ENCODE assay signal across 10 cellular contexts in the genomic region with DNA sequence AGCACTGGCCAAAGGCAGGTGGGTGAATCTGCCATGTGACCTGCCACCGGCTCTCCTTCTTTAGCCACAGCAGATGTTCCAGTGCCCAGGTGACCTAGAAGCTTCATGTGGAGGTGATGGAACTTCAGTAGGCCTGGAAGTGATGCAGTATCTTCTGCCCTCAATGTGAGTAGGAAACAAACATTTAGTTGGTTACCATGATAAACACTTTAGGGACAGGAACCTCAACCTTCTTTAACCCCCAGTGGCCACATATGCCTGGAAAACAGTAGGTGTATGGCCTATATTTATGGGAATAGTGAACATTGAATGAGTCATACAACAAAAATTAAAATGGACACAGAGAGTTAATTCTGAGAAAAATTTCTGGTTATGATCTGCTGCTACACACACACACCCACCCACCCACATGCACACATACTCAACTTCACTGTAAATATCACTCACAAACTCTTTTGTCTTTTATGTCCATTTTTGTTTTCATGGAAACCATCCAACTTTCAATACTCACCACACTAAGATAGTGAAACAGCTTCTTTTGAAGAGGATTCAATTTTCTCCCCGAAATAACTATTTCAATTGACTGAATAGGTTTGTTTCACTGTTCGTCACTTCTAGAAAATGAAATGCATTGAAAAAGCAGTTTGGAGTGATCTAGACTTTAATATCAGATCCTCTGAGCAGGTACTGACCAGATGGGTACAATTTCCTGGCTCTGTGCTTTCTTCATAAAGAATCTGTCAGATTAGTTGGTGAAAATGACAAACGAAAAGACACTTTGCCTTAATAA.
A peak's percentile ranks its signal among the peaks of the same experiment; 100 is the strongest.
DNase-seq lines count a peak whose midpoint lies in the region; ATAC-seq, FAIRE-seq and TF ChIP-seq lines count a peak whose summit lies in the region.
"Had no signal": no experiment of that assay in that cellular context is flagged by ENCODE, and none has a peak within 500 bp of the region (broad histone marks: within the 10 kb centered on the region; RNA-seq: fewer than 3 reads in every experiment).

No MANE protein-coding gene starts in this region.

- H3K4me1 Mint-ChIP-seq in naive thymus-derived CD4-positive, alpha-beta T cell: peaks cover 3 to 37% (median 8%) of the 10 kb centered on the region in 7 donors

- peak; percentile 74 for FAIRE-seq in GM12892 (lab: Jason Lieb, UNC)

- intact Hi-C loops in naive thymus-derived CD4-positive, alpha-beta T cell (cut with micrococcal nuclease): loop anchor here in 1 of 2 donors (1.0 to 2.0 kb wide), 2 partner anchors 17 to 41 kb away; no protein-coding TSS in a partner anchor

- peaks cover 0 to 18% (median 11%) of the 10 kb centered on the region in 5 donors for H3K27me3 Mint-ChIP-seq in naive thymus-derived CD4-positive, alpha-beta T cell

- H3K4me3 ChIP-seq in naive thymus-derived CD4-positive, alpha-beta T cell (ENCODE audit: low read length): no peak overlapping the region

- H3K9me3 Mint-ChIP-seq in naive thymus-derived CD4-positive, alpha-beta T cell: peaks cover 0 to 6% (median 0%) of the 10 kb centered on the region in 11 donors

- peak overlapping the region in 1 of 9 donors; percentile 61 for H3K27ac Mint-ChIP-seq in naive thymus-derived CD4-positive, alpha-beta T cell

- no peaks in the 10 kb centered on the region for H3K4me1 ChIP-seq in naive thymus-derived CD4-positive, alpha-beta T cell (ENCODE audit: control insufficient read depth in 2 of 2, insufficient read depth in 2 of 2, low read length in 2 of 2)

- TF ChIP-seq POLR2A in GM12892 (IDR thresholded peaks at IDR 0.05; ENCODE audit: low read depth, low read length): no peak

- no peaks in the 10 kb centered on the region for H3K9me3 ChIP-seq in naive thymus-derived CD4-positive, alpha-beta T cell (ENCODE audit: control insufficient read depth in 2 of 3, low read length in 3 of 3)

- POLR2A ChIA-PET in naive thymus-derived CD4-positive, alpha-beta T cell (lab: Charles Lee): no interaction called here

- H3K27me3 ChIP-seq in naive thymus-derived CD4-positive, alpha-beta T cell (ENCODE audit: control insufficient read depth in 2 of 2, insufficient read depth in 2 of 2, low read length in 2 of 2): no peaks in the 10 kb centered on the region

- no peaks in the 10 kb centered on the region for H3K36me3 ChIP-seq in naive thymus-derived CD4-positive, alpha-beta T cell (ENCODE audit: control insufficient read depth in 2 of 3, insufficient read depth in 3 of 3, low read length in 3 of 3)

- CTCF ChIA-PET in naive thymus-derived CD4-positive, alpha-beta T cell (lab: Charles Lee): no interaction called here

- DNase-seq in GM12892 (ENCODE audit: insufficient read length): no peak
- peak; percentile 35 for DNase-seq in glomerular visceral epithelial cell (ENCODE audit: extremely low spot score)
- no peak for DNase-seq in activated naive CD4-positive, alpha-beta T cell treated with anti-CD3 and anti-CD28 coated beads, Interleukin-2, amount 50 U/mL, for 16 hours
- DNase-seq in stimulated activated naive CD4-positive, alpha-beta T cell treated with Interleukin-2 at 50 U/mL for 16 hours (lab: John Stamatoyannopoulos, UW): no peak
- DNase-seq in naive thymus-derived CD4-positive, alpha-beta T cell: no peak
- DNase-seq in globus pallidus (ENCODE audit: low spot score): no peak
- DNase-seq: activated T-cell treated with anti-CD3 and anti-CD28 coated beads for 4 hours, NCI-H1105 had no signal

- H3K36me3 Mint-ChIP-seq in naive thymus-derived CD4-positive, alpha-beta T cell: peaks cover 0 to 5% (median 0%) of the 10 kb centered on the region in 5 donors

- ATAC-seq in GM21515 (IDR thresholded peaks at IDR 0.05; ENCODE audit: unreplicated experiment): peak; percentile 66
- ATAC-seq in HG03558 (IDR thresholded peaks at IDR 0.05; ENCODE audit: extremely low read depth, unreplicated experiment): peak; percentile 57
- ATAC-seq in naive thymus-derived CD4-positive, alpha-beta T cell: no peak

- H3K4me3 Mint-ChIP-seq in naive thymus-derived CD4-positive, alpha-beta T cell: peak overlapping the region in 1 of 10 donors; percentile 18

- H3K27ac ChIP-seq in naive thymus-derived CD4-positive, alpha-beta T cell (ENCODE audit: low read depth, low read length): no peak overlapping the region
